ENCODE assay signal across 8 cellular contexts in the genomic region with DNA sequence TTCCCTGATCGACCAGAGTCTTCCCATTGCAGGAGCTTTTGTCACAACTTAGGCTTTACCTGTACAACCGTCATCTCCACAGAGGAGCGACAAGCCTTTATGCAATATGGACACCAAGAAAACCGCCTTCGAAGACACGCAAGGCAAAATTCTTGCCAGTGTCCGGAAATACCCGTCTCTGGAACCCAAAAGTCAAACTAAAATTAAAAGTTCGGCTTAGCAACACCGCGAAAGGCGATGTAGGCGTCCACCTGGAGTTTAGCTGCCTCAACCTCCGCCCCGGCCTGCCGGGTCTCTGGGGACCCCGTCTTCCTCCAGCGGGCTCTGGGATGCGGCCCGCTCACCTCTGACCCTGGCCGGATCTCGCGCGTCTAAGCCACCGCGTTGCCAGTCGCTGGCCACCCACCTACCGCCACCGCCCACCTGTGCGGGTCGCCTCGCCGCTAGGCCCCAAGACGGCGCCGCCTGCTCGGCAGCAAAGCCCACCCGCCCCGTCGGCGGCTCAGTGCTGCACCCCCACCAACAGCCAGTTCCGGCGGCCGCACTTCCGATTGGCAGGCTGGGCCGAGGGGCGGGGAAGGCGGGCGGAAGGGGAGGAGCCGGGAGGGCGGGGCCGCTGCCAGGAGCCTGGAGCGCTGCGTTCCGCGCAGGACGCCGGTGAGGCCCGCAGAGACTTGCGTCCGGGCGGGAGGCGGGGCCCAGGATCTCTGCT.
DNase-seq lines count a peak whose midpoint lies in the region; ATAC-seq lines count a peak whose summit lies in the region.

Gene SUPT20H (minus strand): TSS at position 553 of the 712 bp plus-strand sequence. CDS start 8,198 bp downstream, outside the sequence.

- peaks cover 19% of the 10 kb centered on the region for H3K4me1 ChIP-seq in BLaER1

- H3K9ac ChIP-seq in BLaER1: peak within 1 kb of the TSS; percentile 95

- peak; percentile 39 for DNase-seq in GM19240 (ENCODE audit: insufficient read length, low spot score)
- DNase-seq in NCI-H526 (lab: John Stamatoyannopoulos, UW): peak; percentile 76 to 97
- peak; percentile 95 for DNase-seq in activated CD4-positive, alpha-beta T cell treated with anti-CD3 and anti-CD28 coated beads for 48 hours
- DNase-seq in stimulated activated CD4-positive, alpha-beta T cell treated with anti-CD3 and anti-CD28 coated beads, Interleukin-1b, Interleukin-23, amount 100 ng/mL, for 24 hours (ENCODE audit: low read depth in 4 of 4, low spot score in 1 of 4): peak; percentile 87 to 93 (median 90)

- peak; percentile 98 for ATAC-seq in HG03457 (IDR thresholded peaks at IDR 0.05; ENCODE audit: unreplicated experiment)

- H3K36me3 ChIP-seq in BLaER1: peaks cover 13% of the 10 kb centered on the region

- H3K4me2 ChIP-seq in BLaER1: peak within 1 kb of the TSS; percentile 85

- peaks cover 8% of the 10 kb centered on the region; the same call in 1 of the 2 replicates for H4K20me1 ChIP-seq in BLaER1

- H3K27ac ChIP-seq in BLaER1 (peak within 1 kb of the TSS; percentile 96), cingulate gyrus (ENCODE audit: low read depth, low read length) (peak within 1 kb of the TSS; percentile 79), layer of hippocampus (ENCODE audit: low read depth, low read length) (peak within 1 kb of the TSS; percentile 52)

- H3K27me3 ChIP-seq in BLaER1: no peaks in the 10 kb centered on the region
- no peaks in the 10 kb centered on the region for H3K27me3 ChIP-seq in layer of hippocampus (ENCODE audit: control insufficient read depth, insufficient read depth, low read length)

- H3K4me3 ChIP-seq in BLaER1: peak within 1 kb of the TSS; percentile 89

- peaks cover 9% of the 10 kb centered on the region; the same call in 1 of the 2 replicates for H3K9me3 ChIP-seq in BLaER1

Comparison
In these comparisons a context has a peak if more than half of its experiments do, and no peak if none do; other contexts are left out.
1. Peak in every context shown above with its lines: DNase-seq, ATAC-seq, H3K4me3 ChIP-seq and H3K27ac ChIP-seq.
2. DNase-seq: peak in every context shown above with its lines; median percentile 95 in activated CD4-positive, alpha-beta T cell treated with anti-CD3 and anti-CD28 coated beads for 48 hours; 90 in stimulated activated CD4-positive, alpha-beta T cell treated with anti-CD3 and anti-CD28 coated beads, Interleukin-1b, Interleukin-23, amount 100 ng/mL, for 24 hours; 86 in NCI-H526; 39 in GM19240.